ENCODE assay signal across 27 cellular contexts in genomic region chr6:136499370-136499769, GRCh38.
"Had no signal": no experiment of that assay in that cellular context is flagged by ENCODE, and none has a peak within 500 bp of the region (broad histone marks: within the 10 kb centered on the region; RNA-seq: fewer than 3 reads in every experiment).

No MANE protein-coding gene starts in this region.

- H3K9me3 Mint-ChIP-seq: activated CD4-positive, alpha-beta memory T cell treated with anti-CD3 and anti-CD28 coated beads, Interleukin-2, amount 10 ng/mL, durations not matched to agents 7 days and 5 days; activated CD4-positive, alpha-beta T cell treated with anti-CD3 and anti-CD28 coated beads, Interleukin-2, amount 10 ng/mL, durations not matched to agents 24 days and 14 days; activated naive CD4-positive, alpha-beta T cell treated with anti-CD3 and anti-CD28 coated beads, Interleukin-2, amount 50 U/mL, for 24 hours; activated T-helper 1 cell treated with anti-CD3 and anti-CD28 coated beads, Interleukin-12 subunit alpha, Interleukin-12 subunit beta, Interleukin-2, Interleukin-4 antibody, amounts not matched to agents 30 ng/mL and 10 ng/mL and 1 ng/mL, durations not matched to agents 14 hours and 24 hours and 36 hours; effector memory CD8-positive, alpha-beta T cell; natural killer cell; T-cell; T-helper 2 cell treated with Interferon-gamma antibody and Interleukin-4, amounts not matched to agents 5 μg/mL and 100 μg/mL, for 36 hours had no signal

- H3K4me1 ChIP-seq: heart right ventricle, lower lobe of right lung, psoas muscle, right atrium auricular region, testis, uterus had no signal

- H3K4me3 Mint-ChIP-seq: activated CD4-positive, alpha-beta memory T cell treated with anti-CD3 and anti-CD28 coated beads, Interleukin-2, amount 10 ng/mL, durations not matched to agents 7 days and 5 days; activated CD4-positive, alpha-beta T cell treated with anti-CD3 and anti-CD28 coated beads, Interleukin-2, amount 10 ng/mL, durations not matched to agents 24 days and 14 days; activated CD8-positive, alpha-beta memory T cell treated with anti-CD3 and anti-CD28 coated beads, Interleukin-2, amount 10 ng/mL, durations not matched to agents 7 days and 5 days; activated naive CD4-positive, alpha-beta T cell treated with anti-CD3 and anti-CD28 coated beads, Interleukin-2, amount 50 U/mL, for 24 hours; activated T-helper 1 cell treated with anti-CD3 and anti-CD28 coated beads, Interleukin-12 subunit alpha, Interleukin-12 subunit beta, Interleukin-2, Interleukin-4 antibody, amounts not matched to agents 30 ng/mL and 10 ng/mL and 1 ng/mL, durations not matched to agents 14 hours and 24 hours and 36 hours; brain; effector memory CD8-positive, alpha-beta T cell; natural killer cell; T-cell; T-helper 2 cell treated with Interferon-gamma antibody and Interleukin-4, amounts not matched to agents 5 μg/mL and 100 μg/mL, for 36 hours had no signal

- DNase-seq: activated CD4-positive, alpha-beta memory T cell treated with anti-CD3 and anti-CD28 coated beads, Interleukin-2, amount 10 ng/mL, durations not matched to agents 7 days and 5 days; activated CD4-positive, alpha-beta T cell treated with anti-CD3 and anti-CD28 coated beads, Interleukin-2, amount 10 ng/mL, durations not matched to agents 24 days and 14 days; activated CD8-positive, alpha-beta memory T cell treated with anti-CD3 and anti-CD28 coated beads, Interleukin-2, amount 10 ng/mL, durations not matched to agents 7 days and 5 days; activated gamma-delta T cell; activated T-cell treated with anti-CD3 and anti-CD28 coated beads for 4 hours; central memory CD4-positive, alpha-beta T cell; dorsolateral prefrontal cortex; effector memory CD8-positive, alpha-beta T cell; heart right ventricle; kidney; lower lobe of right lung; natural killer cell; psoas muscle; spleen; stimulated activated CD4-positive, alpha-beta T cell treated with anti-CD3 and anti-CD28 coated beads, Interleukin-4, amount 100 ng/mL, for 1 hour; stimulated activated naive CD4-positive, alpha-beta T cell; T-cell; testis; trophoblast cell; uterus had no signal

- H3K4me3 ChIP-seq: dorsolateral prefrontal cortex, heart right ventricle, lower lobe of right lung, psoas muscle, right atrium auricular region, spleen, testis, uterus had no signal

- ATAC-seq: activated CD8-positive, alpha-beta memory T cell treated with anti-CD3 and anti-CD28 coated beads, Interleukin-2, amount 10 ng/mL, durations not matched to agents 7 days and 5 days; effector memory CD8-positive, alpha-beta T cell; heart right ventricle; lower lobe of right lung; natural killer cell; psoas muscle; T-cell had no signal

- H3K9me3 ChIP-seq: heart right ventricle, lower lobe of right lung, psoas muscle, right atrium auricular region, spleen, testis, uterus had no signal

- H3K27me3 Mint-ChIP-seq: activated CD4-positive, alpha-beta memory T cell treated with anti-CD3 and anti-CD28 coated beads, Interleukin-2, amount 10 ng/mL, durations not matched to agents 7 days and 5 days; activated naive CD4-positive, alpha-beta T cell treated with anti-CD3 and anti-CD28 coated beads, Interleukin-2, amount 50 U/mL, for 24 hours; brain; T-cell had no signal

- FAIRE-seq: colon, kidney had no signal

- H3K36me3 Mint-ChIP-seq: activated CD8-positive, alpha-beta memory T cell treated with anti-CD3 and anti-CD28 coated beads, Interleukin-2, amount 10 ng/mL, durations not matched to agents 7 days and 5 days; activated naive CD4-positive, alpha-beta T cell treated with anti-CD3 and anti-CD28 coated beads, Interleukin-2, amount 50 U/mL, for 24 hours; brain; natural killer cell; T-cell had no signal

- H3K27me3 ChIP-seq: dorsolateral prefrontal cortex, heart right ventricle, right atrium auricular region, spleen, testis, uterus had no signal

- H3K4me1 Mint-ChIP-seq: activated CD4-positive, alpha-beta memory T cell treated with anti-CD3 and anti-CD28 coated beads, Interleukin-2, amount 10 ng/mL, durations not matched to agents 7 days and 5 days; activated CD4-positive, alpha-beta T cell treated with anti-CD3 and anti-CD28 coated beads, Interleukin-2, amount 10 ng/mL, durations not matched to agents 24 days and 14 days; activated naive CD4-positive, alpha-beta T cell treated with anti-CD3 and anti-CD28 coated beads, Interleukin-2, amount 50 U/mL, for 24 hours; natural killer cell; T-cell had no signal

- H3K27ac Mint-ChIP-seq: activated CD4-positive, alpha-beta memory T cell treated with anti-CD3 and anti-CD28 coated beads, Interleukin-2, amount 10 ng/mL, durations not matched to agents 7 days and 5 days; activated CD4-positive, alpha-beta T cell treated with anti-CD3 and anti-CD28 coated beads, Interleukin-2, amount 10 ng/mL, durations not matched to agents 24 days and 14 days; activated CD8-positive, alpha-beta memory T cell treated with anti-CD3 and anti-CD28 coated beads, Interleukin-2, amount 10 ng/mL, durations not matched to agents 7 days and 5 days; activated naive CD4-positive, alpha-beta T cell treated with anti-CD3 and anti-CD28 coated beads, Interleukin-2, amount 50 U/mL, for 24 hours; activated T-helper 1 cell treated with anti-CD3 and anti-CD28 coated beads, Interleukin-12 subunit alpha, Interleukin-12 subunit beta, Interleukin-2, Interleukin-4 antibody, amounts not matched to agents 30 ng/mL and 10 ng/mL and 1 ng/mL, durations not matched to agents 14 hours and 24 hours and 36 hours; brain; effector memory CD8-positive, alpha-beta T cell; natural killer cell; T-cell; T-helper 2 cell treated with Interferon-gamma antibody and Interleukin-4, amounts not matched to agents 5 μg/mL and 100 μg/mL, for 36 hours had no signal

- H3K36me3 ChIP-seq: heart right ventricle, lower lobe of right lung, right atrium auricular region, spleen, uterus had no signal

- H3K27ac ChIP-seq: epithelial cell of prostate, heart right ventricle, lower lobe of right lung, psoas muscle, right atrium auricular region, spleen, testis, uterus had no signal
